7 cellular contexts compared by ENCODE assay signal in genomic region chr3:130037126-130037815, GRCh38.
DNase-seq lines count a peak whose midpoint lies in the region; TF ChIP-seq lines count a peak whose summit lies in the region.
"Not testable (repeated sequence)": the region's sequence is repeated elsewhere in the genome, so short reads cannot be mapped to it uniquely, and the experiment has no call there.

No MANE protein-coding gene starts in this region.

- TF ChIP-seq CTCF in AG09319 (IDR thresholded peaks at IDR 0.05; ENCODE audit: low read depth, low read length) = not testable (repeated sequence)

- H3K4me3 ChIP-seq in skeletal muscle cell (ENCODE audit: low read depth, low read length) = not testable (repeated sequence)

- peak; percentile 7 for DNase-seq in AG09319 (ENCODE audit: extremely low read depth, low read depth)
- peak; percentile 67 for DNase-seq in GM04503 (ENCODE audit: low read depth)
- DNase-seq in HS-5 (ENCODE audit: low read depth) = peak; percentile 64
- DNase-seq in NCI-H226 = peak; percentile 52
- peak; percentile 59 for DNase-seq in astrocyte of the hippocampus (ENCODE audit: low read depth, low spot score)
- peak; percentile 82 for DNase-seq in fibroblast of peridontal ligament (ENCODE audit: extremely low read depth)
- DNase-seq in skeletal muscle cell (ENCODE audit: low read depth) = peak; percentile 34

Comparison
In these comparisons a context has a peak if more than half of its experiments do, and no peak if none do; other contexts are left out.
1. DNase-seq: peak in every context shown above with its lines; median percentile 82 in fibroblast of peridontal ligament; 67 in GM04503; 64 in HS-5; 59 in astrocyte of the hippocampus; 52 in NCI-H226; 34 in skeletal muscle cell; 7 in AG09319.